16 cellular contexts compared by ENCODE assay signal in genomic region chr2:112877423-112877822, GRCh38. TPM values are rescaled to one million over a fixed set of nuclear protein-coding genes. Genes with fewer than 3 reads are reported as not detected.
DNase-seq lines count a peak whose midpoint lies in the region; FAIRE-seq and TF ChIP-seq lines count a peak whose summit lies in the region.
"Had no signal": no experiment of that assay in that cellular context is flagged by ENCODE, and none has a peak within 500 bp of the region (broad histone marks: within the 10 kb centered on the region; RNA-seq: fewer than 3 reads in every experiment).

No MANE protein-coding gene starts in this region.

- H3K27ac ChIP-seq in keratinocyte (ENCODE audit: control insufficient read depth, insufficient read depth, low read length) (peak overlapping the region; percentile 97), coronary artery (no peak overlapping the region)

- no peak overlapping the region for H2AFZ ChIP-seq in keratinocyte (ENCODE audit: control insufficient read depth, low read length)

- in situ Hi-C loops in astrocyte of the spinal cord (cut with HindIII; ENCODE audit: low sequenced_read_pairs): no loop called here

- DNase-seq in AG08395 (ENCODE audit: low spot score): peak; percentile 46
- peak; percentile 26 for DNase-seq in HTR-8/SVneo (ENCODE audit: insufficient read length, low spot score)
- peak; percentile 9 for DNase-seq in astrocyte of the spinal cord (ENCODE audit: low read depth, low spot score)
- DNase-seq in keratinocyte (ENCODE audit: low read depth, low spot score): peak; percentile 99
- DNase-seq in NCI-H1105 (lab: John Stamatoyannopoulos, UW): no peak
- DNase-seq in anterior cingulate cortex (lab: John Stamatoyannopoulos, UW): no peak
- DNase-seq in coronary artery (ENCODE audit: low spot score): no peak
- DNase-seq in NOMO-1 treated with DMSO at 0.1 percent for 48 hours (lab: John Stamatoyannopoulos, UW; ENCODE audit: unreplicated experiment): no peak
- DNase-seq: amniotic stem cell; CD8-positive, alpha-beta T cell; cerebellar nuclear complex; DMS79; foreskin melanocyte; NCI-H1092; NCI-H526 treated with DMSO at 0.1 percent for 48 hours had no signal

- H3K79me2 ChIP-seq in keratinocyte (ENCODE audit: control insufficient read depth, insufficient read depth, low read length): no peaks in the 10 kb centered on the region

- no peaks in the 10 kb centered on the region for H3K9me1 ChIP-seq in keratinocyte (ENCODE audit: control insufficient read depth, extremely low read depth, insufficient read depth, low read length)

- TF ChIP-seq CTCF in astrocyte of the spinal cord (IDR thresholded peaks at IDR 0.05; ENCODE audit: low read depth, low read length) (no peak), keratinocyte (optimal IDR thresholded peaks at IDR 0.05 in 1 of 3, IDR thresholded peaks at IDR 0.05 in 1 of 3, conservative IDR thresholded peaks at IDR 0.05 in 1 of 3; ENCODE audit: extremely low read depth in 1 of 3, insufficient read depth in 2 of 3, low read length in 3 of 3) (no peak), coronary artery (IDR thresholded peaks at IDR 0.05) (no peak)

- dilution Hi-C loops in keratinocyte (cut with MboI; ENCODE audit: extremely low pct_ligation_motif_present, low sequenced_read_pairs): no loop called here

- H3K4me2 ChIP-seq in keratinocyte (ENCODE audit: control insufficient read depth, extremely low read depth, insufficient read depth, low read depth, low read length): peak overlapping the region; percentile 25

- H3K9me3 ChIP-seq in keratinocyte (ENCODE audit: control insufficient read depth, low read depth, low read length): no peaks in the 10 kb centered on the region

- no peaks in the 10 kb centered on the region for H4K20me1 ChIP-seq in keratinocyte (ENCODE audit: control insufficient read depth, extremely low read depth, insufficient read depth, low read length)

- FAIRE-seq in HTR-8/SVneo (lab: Jason Lieb, UNC) (peak; percentile 40), keratinocyte (lab: Jason Lieb, UNC) (peak; percentile 95)
- FAIRE-seq: K562 had no signal

- no peaks in the 10 kb centered on the region for H3K36me3 ChIP-seq in keratinocyte (ENCODE audit: control insufficient read depth in 2 of 2, extremely low read depth in 1 of 2, insufficient read depth in 2 of 2, low read length in 2 of 2)

- peak overlapping the region; percentile 62 for H3K9ac ChIP-seq in keratinocyte (ENCODE audit: control insufficient read depth, extremely low read depth, insufficient read depth, low read length)

- H3K4me3 ChIP-seq in astrocyte of the spinal cord (ENCODE audit: low read depth, low read length): no peak overlapping the region
- H3K4me3 ChIP-seq in keratinocyte (ENCODE audit: control insufficient read depth in 2 of 3, extremely low read depth in 1 of 3, insufficient read depth in 2 of 3, low read depth in 1 of 3, low read length in 3 of 3): peak overlapping the region in 1 of 3 experiments; percentile 1
- H3K4me3 ChIP-seq in coronary artery: no peak overlapping the region
- H3K4me3 ChIP-seq: K562 had no signal

- H3K4me1 ChIP-seq in keratinocyte (ENCODE audit: control insufficient read depth, extremely low read depth, insufficient read depth, low read length): peaks cover 70% of the 10 kb centered on the region

- H3K27me3 ChIP-seq in keratinocyte (ENCODE audit: control insufficient read depth, extremely low read depth, insufficient read depth, low read length): no peaks in the 10 kb centered on the region

RNA-seq across cellular contexts. Expression of gene IL37, which starts 33.5 kb away (rescaled TPM):
- 0.33 to 0.73 TPM (median 0.63 TPM) in 3 replicates for polyA plus RNA-seq in keratinocyte
- polyA plus RNA-seq in keratinocyte (2011; ENCODE audit: low read depth): 3.9 TPM
- 0.44 and 0.51 TPM in 2 replicates for polyA plus RNA-seq in keratinocyte (2011; cell fraction: cytosol; rRNA removed)
- polyA plus RNA-seq in keratinocyte (2011; cell fraction: nucleus; rRNA removed): 0.36 and 0.82 TPM in 2 replicates
- 0.63 and 12.8 TPM in 2 replicates for polyA plus RNA-seq in keratinocyte (2012; ENCODE audit: low replicate concordance)
- polyA minus RNA-seq in keratinocyte: 0.32 TPM in 1 of 3 replicates, not detected in the others
- polyA minus RNA-seq in keratinocyte (2011; cell fraction: cytosol; rRNA and poly(A)+ RNA removed): not detected
- polyA minus RNA-seq in keratinocyte (2011; cell fraction: nucleus; rRNA and poly(A)+ RNA removed): not detected in 2 replicates
- polyA plus RNA-seq: K562 had no signal

RNA-seq across cellular contexts. Expression of gene IL1B, which starts 40.8 kb away (rescaled TPM):
- 221 to 291 TPM (median 232 TPM) in 3 replicates for polyA plus RNA-seq in keratinocyte
- 13.0 TPM for polyA plus RNA-seq in keratinocyte (2011; ENCODE audit: low read depth)
- polyA plus RNA-seq in keratinocyte (2011; cell fraction: cytosol; rRNA removed): 233 and 264 TPM in 2 replicates
- polyA plus RNA-seq in keratinocyte (2011; cell fraction: nucleus; rRNA removed): 352 and 413 TPM in 2 replicates
- polyA plus RNA-seq in keratinocyte (2012; ENCODE audit: low replicate concordance): 20.2 and 162 TPM in 2 replicates
- polyA minus RNA-seq in keratinocyte: 304 to 333 TPM (median 331 TPM) in 3 replicates
- polyA minus RNA-seq in keratinocyte (2011; cell fraction: cytosol; rRNA and poly(A)+ RNA removed): 193 TPM
- polyA minus RNA-seq in keratinocyte (2011; cell fraction: nucleus; rRNA and poly(A)+ RNA removed): 183 and 312 TPM in 2 replicates
- polyA plus RNA-seq: K562 had no signal

Comparison
In these comparisons a context has a peak if more than half of its experiments do, and no peak if none do; other contexts are left out.
1. DNase-seq: peak in AG08395 (single experiment), HTR-8/SVneo (single experiment), astrocyte of the spinal cord (single experiment) and keratinocyte (single experiment); none in NCI-H1105 (single experiment), anterior cingulate cortex (0 of 58), coronary artery (single experiment) and NOMO-1 treated with DMSO at 0.1 percent for 48 hours (single experiment).